Comparison of ENCODE assay signal across 13 cellular contexts in the genomic region with DNA sequence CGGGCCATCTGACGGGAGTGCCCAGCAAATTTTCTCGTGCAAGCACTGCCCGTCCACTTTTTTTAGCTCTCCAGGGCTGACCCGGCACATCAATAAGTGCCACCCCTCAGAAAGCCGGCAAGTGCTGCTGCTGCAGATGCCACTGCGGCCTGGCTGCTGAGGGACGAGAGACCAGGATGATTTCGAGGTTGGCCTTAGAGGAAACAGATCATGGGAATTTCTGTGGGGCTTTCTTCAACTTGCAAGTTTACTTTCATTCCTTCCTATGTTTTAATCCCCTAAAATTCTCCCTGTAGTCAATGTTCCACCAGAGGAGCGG. TPM values are rescaled to one million over a fixed set of nuclear protein-coding genes. Genes with fewer than 3 reads are reported as not detected.
A peak's percentile ranks its signal among the peaks of the same experiment; 100 is the strongest.
DNase-seq lines count a peak whose midpoint lies in the region; ATAC-seq and TF ChIP-seq lines count a peak whose summit lies in the region.
"Had no signal": no experiment of that assay in that cellular context is flagged by ENCODE, and none has a peak within 500 bp of the region (broad histone marks: within the 10 kb centered on the region; RNA-seq: fewer than 3 reads in every experiment).

No MANE protein-coding gene starts in this region.

- no peak for ATAC-seq in GM21367 (IDR thresholded peaks at IDR 0.05; ENCODE audit: unreplicated experiment)
- no peak for ATAC-seq in HG03280 (IDR thresholded peaks at IDR 0.05; ENCODE audit: unreplicated experiment)

- peak overlapping the region; percentile 91 for H3K4me3 Mint-ChIP-seq in glutamatergic neuron (ENCODE audit: unreplicated experiment)

- H3K4me1 Mint-ChIP-seq in glutamatergic neuron (ENCODE audit: low read depth, unreplicated experiment): peaks cover 13% of the 10 kb centered on the region

- peaks cover 13% of the 10 kb centered on the region for H3K9me3 Mint-ChIP-seq in glutamatergic neuron (ENCODE audit: unreplicated experiment)

- DNase-seq in GM12865 (ENCODE audit: low read depth) (peak; percentile 1), NCI-H526 treated with DMSO at 0.1 percent for 48 hours (lab: John Stamatoyannopoulos, UW) (peak; percentile 56), glutamatergic neuron (no peak), NOMO-1 treated with dmso at 0.1 percent for 144 hours (lab: John Stamatoyannopoulos, UW; ENCODE audit: unreplicated experiment) (no peak), activated T-cell treated with anti-CD3 and anti-CD28 coated beads for 4 hours (no peak)
- DNase-seq: COR-L47, GF-D8, NCI-H2107 had no signal

- no peaks in the 10 kb centered on the region for H3K36me3 Mint-ChIP-seq in glutamatergic neuron (ENCODE audit: unreplicated experiment)

- peaks cover 49% of the 10 kb centered on the region for H3K27me3 ChIP-seq in neuron (ENCODE audit: insufficient read depth, low read length)

- H3K27me3 Mint-ChIP-seq in glutamatergic neuron (ENCODE audit: unreplicated experiment): no peaks in the 10 kb centered on the region

- no peak overlapping the region for H3K4me3 ChIP-seq in GM12865 (ENCODE audit: low read depth, low read length)
- peak overlapping the region; percentile 56 for H3K4me3 ChIP-seq in neuron (ENCODE audit: low read length)

- no peaks in the 10 kb centered on the region for H3K9me3 ChIP-seq in neuron (ENCODE audit: low read length)

- H3K4me1 ChIP-seq in neuron (ENCODE audit: insufficient read depth, low read length): peaks cover 11% of the 10 kb centered on the region

- no peaks in the 10 kb centered on the region for H3K36me3 ChIP-seq in neuron (ENCODE audit: insufficient read depth, low read length)

- no peak overlapping the region for H2AFZ ChIP-seq in neuron (ENCODE audit: low read depth, low read length)

- H3K27ac Mint-ChIP-seq in glutamatergic neuron (ENCODE audit: unreplicated experiment): peak overlapping the region; percentile 79

- TF ChIP-seq CTCF in GM12865 (IDR thresholded peaks at IDR 0.05; ENCODE audit: insufficient read depth, low read depth, low read length, missing control alignments) (no peak), glutamatergic neuron (IDR thresholded peaks at IDR 0.05; ENCODE audit: partially characterized antibody, unreplicated experiment) (no peak)

RNA-seq across cellular contexts. Expression of gene INSM2, which starts 1.8 kb away (rescaled TPM):
- total RNA-seq in glutamatergic neuron (ENCODE audit: unreplicated experiment): 21.7 TPM
- total RNA-seq: kidney epithelial cell; T-helper 1 cell treated with Interleukin-12 subunit alpha and Interleukin-12 subunit beta and Interleukin-4 antibody, amounts not matched to agents 30 ng/mL and 1 ng/mL, for 36 hours had no signal

Comparison
In these comparisons a context has a peak if more than half of its experiments do, and no peak if none do; other contexts are left out.
1. DNase-seq: peak in GM12865 (single experiment) and NCI-H526 treated with DMSO at 0.1 percent for 48 hours (single experiment); none in glutamatergic neuron (single experiment), NOMO-1 treated with dmso at 0.1 percent for 144 hours (single experiment) and activated T-cell treated with anti-CD3 and anti-CD28 coated beads for 4 hours (single experiment).